Comparison of ENCODE assay signal across 24 cellular contexts in the genomic region with DNA sequence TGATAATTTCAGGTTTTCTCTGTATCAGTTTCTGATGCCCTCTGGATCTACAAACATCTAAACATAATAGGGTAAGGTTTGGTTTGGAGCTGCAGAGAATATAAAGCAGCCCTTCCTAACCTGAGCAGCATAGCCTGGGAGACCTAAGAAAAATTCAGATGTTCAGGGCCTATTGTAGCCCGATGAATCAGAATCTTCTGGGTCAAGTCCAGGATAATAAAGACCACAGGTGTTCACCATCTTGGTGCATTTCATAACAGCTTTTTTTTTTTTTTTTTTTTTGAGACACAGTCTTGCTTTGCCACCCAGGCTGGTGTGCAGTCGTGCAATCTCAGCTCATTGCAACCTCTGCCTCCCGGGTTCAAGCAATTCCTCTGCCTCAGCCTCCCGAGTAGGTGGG. TPM values are rescaled to one million over a fixed set of nuclear protein-coding genes. Genes with fewer than 3 reads are reported as not detected.
A peak's percentile ranks its signal among the peaks of the same experiment; 100 is the strongest.
DNase-seq lines count a peak whose midpoint lies in the region; ATAC-seq, FAIRE-seq and TF ChIP-seq lines count a peak whose summit lies in the region.
"Had no signal": no experiment of that assay in that cellular context is flagged by ENCODE, and none has a peak within 500 bp of the region (broad histone marks: within the 10 kb centered on the region; RNA-seq: fewer than 3 reads in every experiment).

No MANE protein-coding gene starts in this region.

- H3K27me3 Mint-ChIP-seq in HFFc6 (ENCODE audit: insufficient read depth) (peaks cover 5% of the 10 kb centered on the region), T-cell (no peaks in the 10 kb centered on the region)
- H3K27me3 Mint-ChIP-seq in activated naive CD8-positive, alpha-beta T cell treated with anti-CD3 and anti-CD28 coated beads, Interleukin-2, amount 50 U/mL, for 24 hours: no peaks in the 10 kb centered on the region
- H3K27me3 Mint-ChIP-seq: CD8-positive, alpha-beta memory T cell had no signal

- no peak for ATAC-seq in Panc1
- no peak for ATAC-seq in HG03469 (IDR thresholded peaks at IDR 0.05; ENCODE audit: unreplicated experiment)
- ATAC-seq in T-cell (replicated peaks in 1 of 4): no peak
- no peak for ATAC-seq in activated naive CD8-positive, alpha-beta T cell treated with anti-CD3 and anti-CD28 coated beads, Interleukin-2, amount 50 U/mL, for 24 hours

- BruUV-seq in Panc1 (replicated peaks; lab: Mats Ljungman, UMichigan): no TSS peak

- H3K4me3 ChIP-seq in Panc1 (ENCODE audit: low read depth in 2 of 2, low read length in 2 of 2) (no peak overlapping the region), fibroblast of the aortic adventitia (ENCODE audit: low read depth, low read length) (no peak overlapping the region)
- H3K4me3 ChIP-seq: SK-N-MC had no signal

- no peaks in the 10 kb centered on the region for H3K27me3 ChIP-seq in Panc1 (ENCODE audit: control insufficient read depth, insufficient read depth, low read length)

- in situ Hi-C loops in Panc1 (cut with HindIII; ENCODE audit: low pct_unique_long_range_greater_than_20kb, low sequenced_read_pairs): no loop called here

- peak overlapping the region; percentile 79; the same call in 1 of the 2 replicates for H3K27ac Mint-ChIP-seq in HFFc6
- H3K27ac Mint-ChIP-seq in T-cell: no peak overlapping the region
- H3K27ac Mint-ChIP-seq in activated naive CD8-positive, alpha-beta T cell treated with anti-CD3 and anti-CD28 coated beads, Interleukin-2, amount 50 U/mL, for 24 hours: no peak overlapping the region
- H3K27ac Mint-ChIP-seq: CD8-positive, alpha-beta memory T cell had no signal

- intact Hi-C loops in Panc1 (cut with micrococcal nuclease; ENCODE audit: unreplicated experiment): no loop called here

- POLR2A ChIA-PET in Panc1 (lab: Charles Lee) (interaction anchor here (0.6 kb wide), 1 partner anchor 774 kb away, joined by 14 read pairs; no protein-coding TSS in a partner anchor), T-cell (lab: Charles Lee) (interaction anchor here in 1 of 2 donors (0.6 kb wide), 1 partner anchor 242 kb away, joined by 8 read pairs; no protein-coding TSS in a partner anchor)

- H3K4me3 Mint-ChIP-seq in HFFc6 (no peak overlapping the region), T-cell (no peak overlapping the region)
- no peak overlapping the region for H3K4me3 Mint-ChIP-seq in activated naive CD8-positive, alpha-beta T cell treated with anti-CD3 and anti-CD28 coated beads, Interleukin-2, amount 50 U/mL, for 24 hours

- H3K36me3 ChIP-seq in Panc1 (ENCODE audit: control insufficient read depth, insufficient read depth, low read length): no peaks in the 10 kb centered on the region

- H3K9me3 ChIP-seq in Panc1 (ENCODE audit: control insufficient read depth, insufficient read depth, low read depth, low read length): no peaks in the 10 kb centered on the region

- DNase-seq in A172 (ENCODE audit: low spot score) (peak; percentile 71), HFFc6 (no peak), Panc1 (ENCODE audit: low read depth, low spot score) (no peak), fibroblast of the aortic adventitia (ENCODE audit: low read depth) (peak; percentile 27), T-cell (no peak), GM12892 (ENCODE audit: insufficient read length) (no peak)
- DNase-seq in activated naive CD8-positive, alpha-beta T cell treated with anti-CD3 and anti-CD28 coated beads, Interleukin-2, amount 50 U/mL, for 24 hours: no peak
- DNase-seq: Calu3; CD8-positive, alpha-beta memory T cell; DMS153; H7; NCI-H1105; NCI-H146; NCI-H2029 treated with DMSO at 0.1 percent for 48 hours; NCI-H446; NCI-H526; OCI-M1; SHP77 treated with DMSO at 0.1 percent for 48 hours had no signal

- H3K27ac ChIP-seq in Panc1 (ENCODE audit: low read length): peak overlapping the region; percentile 81; the same call in 1 of the 2 replicates
- H3K27ac ChIP-seq: 22Rv1, C4-2B, KMS-11, SK-N-MC had no signal

- peaks cover 30% of the 10 kb centered on the region for H3K4me1 ChIP-seq in Panc1 (ENCODE audit: control insufficient read depth, insufficient read depth, low read length)

- CTCF ChIA-PET in Panc1 (lab: Charles Lee) (interaction anchor here (0.6 kb wide), 1 partner anchor 228 kb away, joined by 3 read pairs; no protein-coding TSS in a partner anchor), T-cell (lab: Charles Lee) (no interaction called here)

- TF ChIP-seq CTCF in HFFc6 (IDR thresholded peaks at IDR 0.05): no peak
- TF ChIP-seq CTCF in Panc1 (IDR thresholded peaks at IDR 0.05): no peak
- no peak for TF ChIP-seq CTCF in fibroblast of the aortic adventitia (IDR thresholded peaks at IDR 0.05; ENCODE audit: insufficient read depth, low read length)

- no peaks in the 10 kb centered on the region for H3K36me3 Mint-ChIP-seq in HFFc6 (ENCODE audit: low read depth)
- peaks cover 7% of the 10 kb centered on the region for H3K36me3 Mint-ChIP-seq in T-cell
- H3K36me3 Mint-ChIP-seq in activated naive CD8-positive, alpha-beta T cell treated with anti-CD3 and anti-CD28 coated beads, Interleukin-2, amount 50 U/mL, for 24 hours (ENCODE audit: low read depth): no peaks in the 10 kb centered on the region

- no peak for FAIRE-seq in GM12892 (lab: Jason Lieb, UNC)
- FAIRE-seq: HTR-8/SVneo had no signal

- H3K4me1 Mint-ChIP-seq in HFFc6 (ENCODE audit: low read depth) (peaks cover 67% of the 10 kb centered on the region), T-cell (peaks cover 44 to 54% (median 51%) of the 10 kb centered on the region in 3 donors)
- peaks cover 42% of the 10 kb centered on the region for H3K4me1 Mint-ChIP-seq in activated naive CD8-positive, alpha-beta T cell treated with anti-CD3 and anti-CD28 coated beads, Interleukin-2, amount 50 U/mL, for 24 hours

- TF ChIP-seq POLR2A in GM12892 (IDR thresholded peaks at IDR 0.05; ENCODE audit: low read depth, low read length): no peak

- H3K9me3 Mint-ChIP-seq in HFFc6 (no peaks in the 10 kb centered on the region), T-cell (no peaks in the 10 kb centered on the region)
- H3K9me3 Mint-ChIP-seq in activated naive CD8-positive, alpha-beta T cell treated with anti-CD3 and anti-CD28 coated beads, Interleukin-2, amount 50 U/mL, for 24 hours: no peaks in the 10 kb centered on the region
- H3K9me3 Mint-ChIP-seq: CD8-positive, alpha-beta memory T cell had no signal

RNA-seq across cellular contexts. Expression of a gene that starts 19.7 kb away (rescaled TPM):
- 51.9 and 58.7 TPM in 2 replicates for total RNA-seq in A172 (2014; rRNA removed; shearing (Covaris generic))
- 100 to 1,000 TPM in 3 of 6 experiments, 10 to 100 TPM in 3; 86.5 to 104 (median 97.4) TPM for total RNA-seq in HFFc6 (2021; fragmentation: NEBNext Ultra II Directional; extraction: Animal tissue kit (Norgen Biotek cat#: 25700))
- total RNA-seq in Panc1 (2021; ENCODE audit: unreplicated experiment) (113 TPM), fibroblast of the aortic adventitia (ENCODE audit: low replicate concordance) (54.0 and 72.9 TPM in 2 replicates), T-cell (10 to 100 TPM; 61.5 to 78.1 (median 72.5) TPM)
- polyA plus RNA-seq in Panc1 (2012; ENCODE audit: insufficient read length): 75.4 TPM
- 77.6 TPM for polyA plus RNA-seq in GM12892 (2012; ENCODE audit: missing spikeins)

Comparison
In these comparisons a context has a peak if more than half of its experiments do, and no peak if none do; other contexts are left out.
1. DNase-seq: peak in A172 (single experiment) and fibroblast of the aortic adventitia (single experiment); none in HFFc6 (single experiment), Panc1 (single experiment), T-cell (0 of 34), activated naive CD8-positive, alpha-beta T cell treated with anti-CD3 and anti-CD28 coated beads, Interleukin-2, amount 50 U/mL, for 24 hours (single experiment) and GM12892 (single experiment).